ENCODE assay signal across 8 cellular contexts in genomic region chr12:57461326-57461903, GRCh38. TPM values are rescaled to one million over a fixed set of nuclear protein-coding genes. Genes with fewer than 3 reads are reported as not detected.
DNase-seq lines count a peak whose midpoint lies in the region; ATAC-seq, FAIRE-seq and TF ChIP-seq lines count a peak whose summit lies in the region.

No MANE protein-coding gene starts in this region.

- TF ChIP-seq CTCF in breast epithelium (IDR thresholded peaks at IDR 0.05) = no peak
- no peak for TF ChIP-seq CTCF in kidney (IDR thresholded peaks at IDR 0.05; ENCODE audit: borderline replicate concordance, extremely low read depth, insufficient read depth)

- no peak for FAIRE-seq in kidney (lab: Jason Lieb, UNC)

- DNase-seq in NCI-H748 (lab: John Stamatoyannopoulos, UW; ENCODE audit: unreplicated experiment) = peak; percentile 45
- DNase-seq in NCI-H748 treated with DMSO at 0.1 percent for 48 hours (lab: John Stamatoyannopoulos, UW) = no peak
- peak; percentile 52 for DNase-seq in OCI-M1 (lab: John Stamatoyannopoulos, UW)
- peak in 1 of 2 donors; percentile 39 for DNase-seq in breast epithelium (ENCODE audit: low spot score in 2 of 2)
- DNase-seq in kidney = peak; percentile 94
- DNase-seq in stimulated activated effector memory CD8-positive, alpha-beta T cell treated with anti-CD3 and anti-CD28 coated beads, Interleukin-12 subunit alpha, Interleukin-12 subunit beta, amount 100 ng/mL, for 72 hours (ENCODE audit: low spot score in 2 of 2) = peak in 1 of 2 donors; percentile 65
- no peak for DNase-seq in NCI-H774 (lab: John Stamatoyannopoulos, UW)
- no peak for DNase-seq in cerebellar nuclear complex (lab: John Stamatoyannopoulos, UW)

- ATAC-seq in stimulated activated effector memory CD8-positive, alpha-beta T cell treated with anti-CD3 and anti-CD28 coated beads, Interleukin-12 subunit alpha, Interleukin-12 subunit beta, amount 100 ng/mL, for 72 hours = no peak

- intact Hi-C loops in breast epithelium (cut with DNase I; ENCODE audit: low total_unique reads) = no loop called here
- intact Hi-C loops in kidney (cut with DNase I) = no loop called here

- H3K27ac ChIP-seq in breast epithelium = peak overlapping the region; percentile 72 to 85
- peak overlapping the region in 1 of 2 donors; percentile 34 for H3K27ac ChIP-seq in kidney (ENCODE audit: low read depth in 2 of 2, low read length in 2 of 2)

- no peaks in the 10 kb centered on the region for H3K9me3 ChIP-seq in breast epithelium
- no peaks in the 10 kb centered on the region for H3K9me3 ChIP-seq in kidney (ENCODE audit: control insufficient read depth in 1 of 2, low read length in 2 of 2)

- TF ChIP-seq POLR2A in breast epithelium (IDR thresholded peaks at IDR 0.05) = no peak

- H3K36me3 ChIP-seq in breast epithelium (no peaks in the 10 kb centered on the region), kidney (ENCODE audit: control insufficient read depth in 1 of 2, insufficient read depth in 2 of 2, low read length in 2 of 2) (no peaks in the 10 kb centered on the region)

- H3K4me1 ChIP-seq in breast epithelium (peaks cover 8 to 16% of the 10 kb centered on the region in 2 donors), kidney (ENCODE audit: control insufficient read depth in 1 of 2, insufficient read depth in 1 of 2, low read depth in 1 of 2, low read length in 2 of 2) (peaks cover 6 to 9% of the 10 kb centered on the region in 2 donors)

- peak overlapping the region; percentile 73 for H3K27ac Mint-ChIP-seq in stimulated activated effector memory CD8-positive, alpha-beta T cell treated with anti-CD3 and anti-CD28 coated beads, Interleukin-12 subunit alpha, Interleukin-12 subunit beta, amount 100 ng/mL, for 72 hours

- H3K9ac ChIP-seq in kidney (ENCODE audit: low read length in 2 of 2) = peak overlapping the region; percentile 43 to 77

- no peaks in the 10 kb centered on the region for H3K27me3 ChIP-seq in breast epithelium

- H3K9me3 Mint-ChIP-seq in stimulated activated effector memory CD8-positive, alpha-beta T cell treated with anti-CD3 and anti-CD28 coated beads, Interleukin-12 subunit alpha, Interleukin-12 subunit beta, amount 100 ng/mL, for 72 hours = no peaks in the 10 kb centered on the region

- H3K4me1 Mint-ChIP-seq in stimulated activated effector memory CD8-positive, alpha-beta T cell treated with anti-CD3 and anti-CD28 coated beads, Interleukin-12 subunit alpha, Interleukin-12 subunit beta, amount 100 ng/mL, for 72 hours = peaks cover 61% of the 10 kb centered on the region

- H3K4me3 ChIP-seq in breast epithelium = peak overlapping the region; percentile 54 to 77 (median 68)
- H3K4me3 ChIP-seq in kidney (ENCODE audit: low read length in 2 of 2) = peak overlapping the region; percentile 60 to 84

- H3K4me3 Mint-ChIP-seq in stimulated activated effector memory CD8-positive, alpha-beta T cell treated with anti-CD3 and anti-CD28 coated beads, Interleukin-12 subunit alpha, Interleukin-12 subunit beta, amount 100 ng/mL, for 72 hours = peak overlapping the region; percentile 80

- H3K36me3 Mint-ChIP-seq in stimulated activated effector memory CD8-positive, alpha-beta T cell treated with anti-CD3 and anti-CD28 coated beads, Interleukin-12 subunit alpha, Interleukin-12 subunit beta, amount 100 ng/mL, for 72 hours = peaks cover 25% of the 10 kb centered on the region

RNA-seq across cellular contexts. Expression of gene GLI1, which starts 1.8 kb away (rescaled TPM):
- 1 to 10 TPM in 2 of 3 donors, under 1 TPM in 1; 0.66 to 2.1 (median 1.2) TPM for total RNA-seq in breast epithelium
- 2.8 TPM for total RNA-seq in kidney
- polyA plus RNA-seq in kidney (ENCODE audit: insufficient read depth, low read depth, low replicate concordance) = 1.4 TPM

RNA-seq across cellular contexts. Expression of gene INHBE, which starts 6.3 kb away (rescaled TPM):
- total RNA-seq in breast epithelium (not detected), kidney (0.19 TPM)
- polyA plus RNA-seq in kidney (ENCODE audit: insufficient read depth, low read depth, low replicate concordance) = 0.30 TPM

RNA-seq across cellular contexts. Expression of gene ARHGAP9, which starts 18.3 kb away (rescaled TPM):
- total RNA-seq in breast epithelium (10 to 100 TPM; 10.8 to 16.6 (median 11.1) TPM), kidney (18.1 TPM)
- 3.8 TPM for polyA plus RNA-seq in kidney (ENCODE audit: insufficient read depth, low read depth, low replicate concordance)

RNA-seq across cellular contexts. Expression of gene MARS1, which starts 26.5 kb away (rescaled TPM):
- total RNA-seq in breast epithelium (10 to 100 TPM; 39.2 to 65.9 (median 60.2) TPM), kidney (158 TPM)
- polyA plus RNA-seq in kidney (ENCODE audit: insufficient read depth, low read depth, low replicate concordance) = 62.8 TPM

RNA-seq across cellular contexts. Expression of gene INHBC, which starts 26.8 kb away (rescaled TPM):
- total RNA-seq in breast epithelium (not detected), kidney (not detected)
- not detected for polyA plus RNA-seq in kidney (ENCODE audit: insufficient read depth, low read depth, low replicate concordance)

Comparison
In these comparisons a context has a peak if more than half of its experiments do, and no peak if none do; other contexts are left out.
1. DNase-seq: peak in NCI-H748 (single experiment), OCI-M1 (single experiment) and kidney (single experiment); none in NCI-H748 treated with DMSO at 0.1 percent for 48 hours (single experiment), NCI-H774 (single experiment) and cerebellar nuclear complex (0 of 2).